Comparison of ENCODE assay signal across 9 cellular contexts in the genomic region with DNA sequence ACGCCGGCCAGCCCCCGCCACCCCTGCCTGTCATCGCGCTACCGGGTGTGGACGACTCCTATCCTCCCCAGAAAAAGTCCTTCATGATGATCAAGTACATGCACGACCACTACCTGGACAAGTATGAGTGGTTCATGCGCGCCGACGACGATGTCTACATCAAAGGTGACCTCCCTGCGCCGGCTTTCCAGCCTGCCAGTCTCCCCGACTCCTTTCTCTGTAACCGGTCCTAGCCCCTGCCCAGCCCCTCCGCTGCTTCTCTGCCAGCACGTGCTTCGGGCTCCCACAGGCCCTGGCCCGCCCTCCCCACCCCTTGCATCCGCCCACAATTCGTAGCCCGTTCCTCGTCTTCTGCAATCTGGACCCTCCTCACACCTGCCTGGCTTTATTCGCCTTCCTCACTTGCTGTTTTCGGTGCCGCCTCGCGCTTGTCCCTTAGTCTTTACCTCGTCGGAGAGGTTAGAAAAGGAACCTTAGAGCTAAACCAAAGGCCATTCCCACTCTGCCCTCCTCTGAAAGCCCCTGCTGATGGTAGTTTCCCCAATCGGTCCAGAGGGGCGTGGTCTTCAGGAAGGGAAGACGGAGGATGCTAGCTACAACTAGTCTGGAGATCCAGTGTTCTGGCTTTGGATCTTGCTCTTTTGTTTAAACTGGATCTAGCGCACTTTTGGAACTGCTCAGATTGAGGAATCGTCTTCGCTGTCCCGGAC. TPM values are rescaled to one million over a fixed set of nuclear protein-coding genes. Genes with fewer than 3 reads are reported as not detected.
A peak's percentile ranks its signal among the peaks of the same experiment; 100 is the strongest.
DNase-seq lines count a peak whose midpoint lies in the region; ATAC-seq and TF ChIP-seq lines count a peak whose summit lies in the region.
"Had no signal": no experiment of that assay in that cellular context is flagged by ENCODE, and none has a peak within 500 bp of the region (broad histone marks: within the 10 kb centered on the region; RNA-seq: fewer than 3 reads in every experiment).

No MANE protein-coding gene starts in this region.

- no peak for TF ChIP-seq CTCF in KMS-11 (conservative IDR thresholded peaks at IDR 0.05; ENCODE audit: low read depth, low read length)
- no peak for TF ChIP-seq CTCF in coronary artery (IDR thresholded peaks at IDR 0.05)
- TF ChIP-seq CTCF in tibial nerve (IDR thresholded peaks at IDR 0.05): no peak

- no peak overlapping the region for H3K27ac ChIP-seq in CD4-positive, CD25-positive, alpha-beta regulatory T cell (ENCODE audit: insufficient read depth, low read length, poor library complexity, severe bottlenecking)
- H3K27ac ChIP-seq in KMS-11 (no peak overlapping the region), coronary artery (peak overlapping the region; percentile 80 to 96), tibial nerve (peak overlapping the region in 2 of 4 donors; percentile 80 to 94)

- TF ChIP-seq EP300 in tibial nerve (IDR thresholded peaks at IDR 0.05): no peak

- H3K27me3 Mint-ChIP-seq in CD4-positive, CD25-positive, alpha-beta regulatory T cell: peaks cover 45% of the 10 kb centered on the region

- H3K4me3 ChIP-seq in CD4-positive, CD25-positive, alpha-beta regulatory T cell (ENCODE audit: low read depth, low read length): no peak overlapping the region
- H3K4me3 ChIP-seq in KMS-11 (IDR thresholded peaks at IDR 0.05; ENCODE audit: insufficient read depth, low read depth, low read length) (no peak overlapping the region), coronary artery (peak overlapping the region; percentile 96), tibial nerve (peak overlapping the region; percentile 56 to 85 (median 75))

- peak in 1 of 2 donors; percentile 17 for ATAC-seq in CD4-positive, CD25-positive, alpha-beta regulatory T cell (ENCODE audit: low read depth in 2 of 2)
- ATAC-seq in GM18909 (IDR thresholded peaks at IDR 0.05; ENCODE audit: poor library complexity, unreplicated experiment) (no peak), HG03565 (IDR thresholded peaks at IDR 0.05; ENCODE audit: unreplicated experiment) (no peak)

- H2AFZ ChIP-seq in KMS-11 (ENCODE audit: low read depth): peak overlapping the region; percentile 86

- peak overlapping the region; percentile 66; the same call in 1 of the 2 replicates for H3K9ac ChIP-seq in KMS-11

- H3K9me3 ChIP-seq in CD4-positive, CD25-positive, alpha-beta regulatory T cell (ENCODE audit: control insufficient read depth in 2 of 2, low read length in 2 of 2): no peaks in the 10 kb centered on the region
- no peaks in the 10 kb centered on the region for H3K9me3 ChIP-seq in tibial nerve
- H3K9me3 ChIP-seq: HAP-1 had no signal

- H3K4me2 ChIP-seq in KMS-11: peak overlapping the region; percentile 92

- H3K4me3 Mint-ChIP-seq in CD4-positive, CD25-positive, alpha-beta regulatory T cell: peak overlapping the region; percentile 47 to 85 (median 80)

- peaks cover 0 to 6% (median 0%) of the 10 kb centered on the region in 7 donors for H3K9me3 Mint-ChIP-seq in CD4-positive, CD25-positive, alpha-beta regulatory T cell

- no peak overlapping the region for H3K27ac Mint-ChIP-seq in CD4-positive, CD25-positive, alpha-beta regulatory T cell

- no peaks in the 10 kb centered on the region for H3K79me2 ChIP-seq in KMS-11 (ENCODE audit: insufficient read depth, low read depth)

- H4K20me1 ChIP-seq in KMS-11 (ENCODE audit: insufficient read depth): no peaks in the 10 kb centered on the region

- no peak for TF ChIP-seq POLR2A in tibial nerve (IDR thresholded peaks at IDR 0.05)

- no peak for DNase-seq in CD4-positive, CD25-positive, alpha-beta regulatory T cell
- DNase-seq in coronary artery (ENCODE audit: low spot score) (peak; percentile 74), lung microvascular endothelial cell (ENCODE audit: low read depth in 2 of 2) (peak; percentile 2 to 12), tibial nerve (ENCODE audit: low spot score in 2 of 2) (peak in 1 of 2 donors; percentile 16), cerebellar nuclear complex (lab: John Stamatoyannopoulos, UW) (no peak)

- H3K4me1 ChIP-seq in CD4-positive, CD25-positive, alpha-beta regulatory T cell (ENCODE audit: control insufficient read depth, insufficient read depth, low read length, poor library complexity, severe bottlenecking): peaks cover 19% of the 10 kb centered on the region
- H3K4me1 ChIP-seq in KMS-11 (ENCODE audit: low read depth, poor library complexity, severe bottlenecking) (peaks cover 34% of the 10 kb centered on the region), tibial nerve (peaks cover 0 to 32% (median 5%) of the 10 kb centered on the region in 4 donors)
- H3K4me1 ChIP-seq: HAP-1 had no signal

- H3K27me3 ChIP-seq in CD4-positive, CD25-positive, alpha-beta regulatory T cell (ENCODE audit: control insufficient read depth, insufficient read depth, low read length): peaks cover 15% of the 10 kb centered on the region
- H3K27me3 ChIP-seq in KMS-11 (ENCODE audit: insufficient read depth, low read depth) (no peaks in the 10 kb centered on the region), tibial nerve (no peaks in the 10 kb centered on the region)

- H3K36me3 Mint-ChIP-seq in CD4-positive, CD25-positive, alpha-beta regulatory T cell: no peaks in the 10 kb centered on the region

- 0 to 5% methylated on average over 26 to 39 of the region's 39 CpGs for WGBS in tibial nerve, 2 donors

- H3K4me1 Mint-ChIP-seq in CD4-positive, CD25-positive, alpha-beta regulatory T cell: peaks cover 0 to 19% (median 9%) of the 10 kb centered on the region in 4 donors

- H3K36me3 ChIP-seq in CD4-positive, CD25-positive, alpha-beta regulatory T cell (ENCODE audit: control insufficient read depth, insufficient read depth, low read length): no peaks in the 10 kb centered on the region
- no peaks in the 10 kb centered on the region for H3K36me3 ChIP-seq in KMS-11 (ENCODE audit: insufficient read depth)
- no peaks in the 10 kb centered on the region for H3K36me3 ChIP-seq in tibial nerve
- H3K36me3 ChIP-seq: HAP-1 had no signal

RNA-seq across cellular contexts. Expression of a gene that starts 1.4 kb away (rescaled TPM):
- total RNA-seq in CD4-positive, CD25-positive, alpha-beta regulatory T cell: not detected
- under 1 TPM in 1 of 4 donors, not detected in 3; 0.14 TPM for polyA plus RNA-seq in CD4-positive, CD25-positive, alpha-beta regulatory T cell
- total RNA-seq in lung microvascular endothelial cell (2.8 and 3.4 TPM in 2 replicates), tibial nerve (10 to 100 TPM in 1 of 4 donors, 1 to 10 TPM in 3; 3.6 to 11.2 (median 6.2) TPM)

Comparison
In these comparisons a context has a peak if more than half of its experiments do, and no peak if none do; other contexts are left out.
1. DNase-seq: peak in coronary artery (single experiment) and lung microvascular endothelial cell (2 of 2); none in CD4-positive, CD25-positive, alpha-beta regulatory T cell (0 of 3) and cerebellar nuclear complex (0 of 2).
2. H3K27ac ChIP-seq: peak in coronary artery (2 of 2); none in CD4-positive, CD25-positive, alpha-beta regulatory T cell (single experiment) and KMS-11 (single experiment).
3. H3K4me3 ChIP-seq: peak in coronary artery (single experiment) and tibial nerve (4 of 4); none in CD4-positive, CD25-positive, alpha-beta regulatory T cell (single experiment) and KMS-11 (single experiment).